10 cellular contexts compared by ENCODE assay signal in genomic region chr7:132882714-132883428, GRCh38.
DNase-seq lines count a peak whose midpoint lies in the region; ATAC-seq and TF ChIP-seq lines count a peak whose summit lies in the region.
"Had no signal": no experiment of that assay in that cellular context is flagged by ENCODE, and none has a peak within 500 bp of the region (broad histone marks: within the 10 kb centered on the region; RNA-seq: fewer than 3 reads in every experiment).

No MANE protein-coding gene starts in this region.

- H4K20me1 ChIP-seq in smooth muscle cell (ENCODE audit: low read depth), result peaks cover 27% of the 10 kb centered on the region

- H3K4me1 ChIP-seq in smooth muscle cell (ENCODE audit: low read depth) (no peaks in the 10 kb centered on the region), right lobe of liver (no peaks in the 10 kb centered on the region)

- H3K27me3 ChIP-seq in WERI-Rb-1 (ENCODE audit: insufficient read depth, low read depth, severe bottlenecking), result no peaks in the 10 kb centered on the region
- no peaks in the 10 kb centered on the region for H3K27me3 ChIP-seq in smooth muscle cell (ENCODE audit: low read depth)
- H3K27me3 ChIP-seq in right lobe of liver, result no peaks in the 10 kb centered on the region
- H3K27me3 ChIP-seq: upper lobe of left lung had no signal

- H3K4me3 ChIP-seq in WERI-Rb-1 (ENCODE audit: low read depth, low read length) (no peak overlapping the region), smooth muscle cell (no peak overlapping the region), right lobe of liver (no peak overlapping the region)
- H3K4me3 ChIP-seq: upper lobe of left lung had no signal

- no peak for DNase-seq in WERI-Rb-1
- DNase-seq in stimulated activated CD4-positive, alpha-beta T cell treated with anti-CD3 and anti-CD28 coated beads, Interleukin-1b, Interleukin-23, amount 100 ng/mL, for 48 hours, result peak; percentile 40
- no peak for DNase-seq in NCI-H2107 (lab: John Stamatoyannopoulos, UW)
- no peak for DNase-seq in smooth muscle cell (lab: John Stamatoyannopoulos, UW; ENCODE audit: unreplicated experiment)
- no peak for DNase-seq in right lobe of liver
- DNase-seq in NCI-H510A (lab: John Stamatoyannopoulos, UW), result no peak
- DNase-seq: H9, upper lobe of left lung had no signal

- H3K36me3 ChIP-seq in WERI-Rb-1 (peaks cover 6% of the 10 kb centered on the region; the same call in 1 of the 2 replicates), smooth muscle cell (ENCODE audit: low read depth) (no peaks in the 10 kb centered on the region), right lobe of liver (no peaks in the 10 kb centered on the region)

- H2AFZ ChIP-seq in smooth muscle cell (ENCODE audit: low read depth), result no peak overlapping the region

- no peaks in the 10 kb centered on the region for H3F3A ChIP-seq in smooth muscle cell (ENCODE audit: low read depth)

- ATAC-seq in GM18867 (IDR thresholded peaks at IDR 0.05; ENCODE audit: unreplicated experiment), result peak; percentile 57
- ATAC-seq in HG02642 (IDR thresholded peaks at IDR 0.05; ENCODE audit: poor library complexity, unreplicated experiment), result peak; percentile 64
- no peak for ATAC-seq in right lobe of liver

- H3K9me3 ChIP-seq in WERI-Rb-1 (ENCODE audit: severe bottlenecking) (no peaks in the 10 kb centered on the region), smooth muscle cell (replicated peaks; ENCODE audit: low read depth) (no peaks in the 10 kb centered on the region), right lobe of liver (no peaks in the 10 kb centered on the region)
- H3K9me3 ChIP-seq: upper lobe of left lung had no signal

- no peaks in the 10 kb centered on the region for H3K79me2 ChIP-seq in smooth muscle cell (ENCODE audit: low read depth)

- H3K9ac ChIP-seq in smooth muscle cell (ENCODE audit: low read depth), result no peak overlapping the region

- H3K4me2 ChIP-seq in smooth muscle cell, result no peak overlapping the region

- WGBS in smooth muscle cell (ENCODE audit: low lambda C conversion rate), result 86% methylated on average over 2 of the region's 2 CpGs
- 82% methylated on average over 2 of the region's 2 CpGs for WGBS in right lobe of liver (ENCODE audit: insufficient coverage, low coverage, low lambda C conversion rate, missing lambda C conversion rate)

- intact Hi-C loops in right lobe of liver (cut with DNase I), result no loop called here

- TF ChIP-seq CTCF in WERI-Rb-1 (IDR thresholded peaks at IDR 0.05; ENCODE audit: low read depth, low read length) (no peak), smooth muscle cell (IDR thresholded peaks at IDR 0.05; ENCODE audit: borderline replicate concordance, insufficient read depth, poor library complexity, severe bottlenecking) (no peak), right lobe of liver (IDR thresholded peaks at IDR 0.05) (no peak)

- H3K27ac ChIP-seq in WERI-Rb-1 (peak overlapping the region; percentile 3; the same call in 1 of the 2 replicates), smooth muscle cell (ENCODE audit: low read depth) (no peak overlapping the region), right lobe of liver (no peak overlapping the region)
- H3K27ac ChIP-seq: upper lobe of left lung had no signal

- no peak for TF ChIP-seq POLR2A in right lobe of liver (IDR thresholded peaks at IDR 0.05)

Comparison
In these comparisons a context has a peak if more than half of its experiments do, and no peak if none do; other contexts are left out.
1. ATAC-seq: peak in GM18867 (single experiment) and HG02642 (single experiment); none in right lobe of liver (0 of 4).